ENCODE assay signal across 22 cellular contexts in the genomic region with DNA sequence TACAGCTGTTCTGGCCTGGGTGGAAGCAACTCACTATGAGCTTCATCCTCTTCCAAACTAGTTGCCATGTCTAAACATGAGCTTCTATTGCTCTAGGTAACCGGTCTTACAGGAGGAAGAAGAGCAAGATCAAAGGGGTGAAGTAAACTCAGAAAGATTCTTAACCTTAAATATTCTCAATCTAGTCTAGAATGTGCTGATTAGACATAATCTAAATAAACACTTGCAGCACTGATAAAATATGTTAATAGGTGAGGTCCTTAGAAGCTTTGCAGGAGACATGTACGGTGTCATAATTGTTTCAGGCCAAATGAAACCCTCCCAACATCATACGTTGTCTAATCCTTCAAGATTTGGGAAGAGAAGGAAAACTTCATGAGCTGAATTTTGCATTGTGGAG.
DNase-seq lines count a peak whose midpoint lies in the region; ATAC-seq, FAIRE-seq and TF ChIP-seq lines count a peak whose summit lies in the region.
"Had no signal": no experiment of that assay in that cellular context is flagged by ENCODE, and none has a peak within 500 bp of the region (broad histone marks: within the 10 kb centered on the region; RNA-seq: fewer than 3 reads in every experiment).

No MANE protein-coding gene starts in this region.

- H3K27me3 ChIP-seq in IMR-90 (ENCODE audit: control insufficient read depth, insufficient read depth, low read length) (no peaks in the 10 kb centered on the region), K562 (ENCODE audit: control insufficient read depth in 2 of 2, insufficient read depth in 2 of 2, low read length in 2 of 2) (no peaks in the 10 kb centered on the region), left lung (no peaks in the 10 kb centered on the region)
- H3K27me3 ChIP-seq: BLaER1 treated with 17β-estradiol and CSF1 and Interleukin-3, amounts not matched to agents 10 nM and 100 nM had no signal

- H3K23ac ChIP-seq in IMR-90 (ENCODE audit: low read depth, low read length), result no peak overlapping the region

- H3K4me2 ChIP-seq in A549, result no peak overlapping the region
- H3K4me2 ChIP-seq in IMR-90 (ENCODE audit: low read depth, low read length), result no peak overlapping the region
- H3K4me2 ChIP-seq in K562 (ENCODE audit: insufficient read depth, low read length), result no peak overlapping the region
- H3K4me2 ChIP-seq: BLaER1 treated with 17β-estradiol and CSF1 and Interleukin-3, amounts not matched to agents 10 nM and 100 nM had no signal

- no peak overlapping the region for H3K9ac ChIP-seq in IMR-90 (ENCODE audit: low read depth, low read length)
- no peak overlapping the region for H3K9ac ChIP-seq in K562 (ENCODE audit: insufficient read depth in 1 of 2, low read depth in 2 of 2, low read length in 2 of 2)
- H3K9ac ChIP-seq: BLaER1 treated with 17β-estradiol and CSF1 and Interleukin-3, amounts not matched to agents 10 nM and 100 nM had no signal

- H3K79me2 ChIP-seq in K562 (ENCODE audit: control insufficient read depth, insufficient read depth, low read length), result no peaks in the 10 kb centered on the region

- dilution Hi-C loops in IMR-90 (cut with HindIII; ENCODE audit: low sequenced_read_pairs, unreplicated experiment), result no loop called here

- TF ChIP-seq POLR2A in A549 (IDR thresholded peaks at IDR 0.05; ENCODE audit: low read length) (no peak), IMR-90 (IDR thresholded peaks at IDR 0.05; ENCODE audit: low read depth, low read length) (no peak), K562 (conservative IDR thresholded peaks at IDR 0.05) (no peak)

- no peak overlapping the region for H4K91ac ChIP-seq in IMR-90 (ENCODE audit: insufficient read depth, low read depth, low read length)

- no peaks in the 10 kb centered on the region for H3K79me1 ChIP-seq in IMR-90 (ENCODE audit: low read depth in 1 of 2, low read length in 2 of 2)

- intact Hi-C loops in IMR-90 (cut with micrococcal nuclease) (no loop called here), K562 (cut with micrococcal nuclease) (no loop called here), left lung (cut with DNase I) (no loop called here)

- no peaks in the 10 kb centered on the region for H3K9me3 ChIP-seq in A549
- peaks cover 5% of the 10 kb centered on the region; the same call in 1 of the 2 replicates for H3K9me3 ChIP-seq in IMR-90 (ENCODE audit: control insufficient read depth, insufficient read depth, low read length)
- 0 out of 2 replicates have a peak, but pooled peaks cover 2% of the 10 kb centered on the region for H3K9me3 ChIP-seq in K562 (replicated peaks; ENCODE audit: control insufficient read depth, insufficient read depth, low read depth, low read length)
- no peaks in the 10 kb centered on the region for H3K9me3 ChIP-seq in left lung
- H3K9me3 ChIP-seq: BLaER1 treated with 17β-estradiol and CSF1 and Interleukin-3, amounts not matched to agents 10 nM and 100 nM; Caco-2 had no signal

- TF ChIP-seq RAD21 in A549 (conservative IDR thresholded peaks at IDR 0.05 in 1 of 2, IDR thresholded peaks at IDR 0.05 in 1 of 2), result no peak
- no peak for TF ChIP-seq RAD21 in IMR-90 (IDR thresholded peaks at IDR 0.05; ENCODE audit: low read length)
- no peak for TF ChIP-seq RAD21 in K562 (CRISPR knock-in tag; conservative IDR thresholded peaks at IDR 0.05 in 1 of 2, IDR thresholded peaks at IDR 0.05 in 1 of 2)

- POLR2A ChIA-PET in A549 (lab: Yijun Ruan, JAX) (no interaction called here), IMR-90 (lab: Charles Lee; ENCODE audit: unreplicated experiment) (no interaction called here), K562 (lab: Yijun Ruan, JAX) (no interaction called here)

- H4K20me1 ChIP-seq in IMR-90 (ENCODE audit: insufficient read depth, low read length) (no peaks in the 10 kb centered on the region), K562 (replicated peaks; ENCODE audit: control insufficient read depth, insufficient read depth, low read length) (no peaks in the 10 kb centered on the region)
- H4K20me1 ChIP-seq: BLaER1 treated with 17β-estradiol and CSF1 and Interleukin-3, amounts not matched to agents 10 nM and 100 nM had no signal

- WGBS in A549 (ENCODE audit: missing lambda C conversion rate), result 4% methylated on average over 3 of the region's 3 CpGs
- WGBS in IMR-90 (ENCODE audit: extremely low coverage in 2 of 2, insufficient read length in 1 of 2), 2 experiments, result no CpG with 5 or more reads among the region's 3 CpGs
- WGBS in K562 (ENCODE audit: insufficient coverage, low coverage, missing lambda C conversion rate), result 0% methylated on average over 3 of the region's 3 CpGs

- DNase-seq in A549 (ENCODE audit: low read depth in 1 of 2, low spot score in 1 of 2) (no peak), IMR-90 (no peak), K562 (ENCODE audit: extremely low read depth in 1 of 4, low spot score in 3 of 4) (no peak), fibroblast of gingiva (ENCODE audit: low read depth) (peak; percentile 1), T-helper 9 cell (no peak), left lung (no peak)
- DNase-seq: 8988T; AML-193; Caco-2; Calu3; CD4-positive, alpha-beta T cell; CD8-positive, alpha-beta T cell; DMS79 treated with DMSO at 0.1 percent for 48 hours; GF-D8 had no signal

- no peak overlapping the region for H2BK5ac ChIP-seq in IMR-90 (ENCODE audit: low read depth, low read length, poor library complexity, severe bottlenecking)

- H3K36me3 ChIP-seq in IMR-90 (ENCODE audit: control insufficient read depth, insufficient read depth, low read length) (no peaks in the 10 kb centered on the region), K562 (ENCODE audit: control insufficient read depth, insufficient read depth, low read length) (no peaks in the 10 kb centered on the region), left lung (no peaks in the 10 kb centered on the region)
- H3K36me3 ChIP-seq: BLaER1 treated with 17β-estradiol and CSF1 and Interleukin-3, amounts not matched to agents 10 nM and 100 nM had no signal

- BruUV-seq in IMR-90 (replicated peaks; lab: Mats Ljungman, UMichigan) (no TSS peak), K562 (replicated peaks; lab: Mats Ljungman, UMichigan) (no TSS peak)

- H3K56ac ChIP-seq in IMR-90 (ENCODE audit: extremely low read depth, insufficient read depth, low read length), result no peak overlapping the region

- CTCF ChIA-PET in A549 (lab: Yijun Ruan, JAX), result interaction anchor here (1.1 to 1.7 kb wide), 2 partner anchors 18 to 70 kb away, joined by 3 to 4 read pairs; no protein-coding TSS in a partner anchor
- CTCF ChIA-PET in IMR-90 (lab: Yijun Ruan, JAX), result no interaction called here
- CTCF ChIA-PET in K562 (lab: Yijun Ruan, JAX; ENCODE audit: low intra/inter-chr PET ratio), result no interaction called here

- no peak overlapping the region for H3K14ac ChIP-seq in IMR-90 (replicated peaks; ENCODE audit: low read depth, low read length)

- no peak overlapping the region for H3K18ac ChIP-seq in IMR-90 (ENCODE audit: low read depth, low read length)

- H3K4me1 ChIP-seq in A549 (no peaks in the 10 kb centered on the region), IMR-90 (ENCODE audit: control insufficient read depth, insufficient read depth, low read length) (no peaks in the 10 kb centered on the region), K562 (replicated peaks in 1 of 2; ENCODE audit: control insufficient read depth in 2 of 2, insufficient read depth in 2 of 2, low read length in 2 of 2) (no peaks in the 10 kb centered on the region), left lung (no peaks in the 10 kb centered on the region)
- H3K4me1 ChIP-seq: BLaER1 treated with 17β-estradiol and CSF1 and Interleukin-3, amounts not matched to agents 10 nM and 100 nM; Caco-2 had no signal

- H2AK5ac ChIP-seq in IMR-90 (ENCODE audit: low read depth, low read length), result no peak overlapping the region

- H3K4me3 ChIP-seq in A549 (no peak overlapping the region), IMR-90 (ENCODE audit: insufficient read depth, low read depth, low read length) (no peak overlapping the region), K562 (no peak overlapping the region), left lung (no peak overlapping the region)
- H3K4me3 ChIP-seq: BLaER1 treated with 17β-estradiol and CSF1 and Interleukin-3, amounts not matched to agents 10 nM and 100 nM had no signal

- H3K27ac ChIP-seq in A549 (no peak overlapping the region), IMR-90 (ENCODE audit: insufficient read depth, low read length) (no peak overlapping the region), K562 (ENCODE audit: extremely low read depth, low read depth, low read length) (no peak overlapping the region), left lung (no peak overlapping the region)
- H3K27ac ChIP-seq: BLaER1 treated with 17β-estradiol and CSF1 and Interleukin-3, amounts not matched to agents 10 nM and 100 nM; C4-2B had no signal

- H3K9me1 ChIP-seq in IMR-90 (ENCODE audit: insufficient read depth, low read length) (no peaks in the 10 kb centered on the region), K562 (ENCODE audit: control insufficient read depth, insufficient read depth, low read length) (no peaks in the 10 kb centered on the region)

- H3K4ac ChIP-seq in IMR-90 (ENCODE audit: low read depth, low read length), result no peak overlapping the region

- H2BK20ac ChIP-seq in IMR-90 (ENCODE audit: low read depth, low read length), result no peak overlapping the region

- no peak overlapping the region for H2AK9ac ChIP-seq in IMR-90 (replicated peaks; ENCODE audit: low read depth, low read length, poor library complexity)

- H2BK15ac ChIP-seq in IMR-90 (ENCODE audit: low read depth, low read length), result no peak overlapping the region

- H2AFZ ChIP-seq in IMR-90 (replicated peaks; ENCODE audit: low read length, poor library complexity) (no peak overlapping the region), K562 (ENCODE audit: low read depth, low read length) (no peak overlapping the region)

- in situ Hi-C loops in IMR-90 (cut with MboI; ENCODE audit: low sequenced_read_pairs), result no loop called here
- in situ Hi-C loops in K562 (cut with MboI), result no loop called here

- H4K5ac ChIP-seq in IMR-90 (ENCODE audit: low read depth, low read length), result no peak overlapping the region

- TF ChIP-seq EP300 in A549 (IDR thresholded peaks at IDR 0.05), result no peak
- no peak for TF ChIP-seq EP300 in K562 (IDR thresholded peaks at IDR 0.05; ENCODE audit: low read length)

- H2BK120ac ChIP-seq in IMR-90 (ENCODE audit: low read depth, low read length), result no peak overlapping the region

- FAIRE-seq in A549 (lab: Jason Lieb, UNC), result no peak
- FAIRE-seq in K562 (lab: Jason Lieb, UNC), result no peak
- FAIRE-seq: A204.1, D721Med, G401.6, GM12891, GM19239 had no signal

- ATAC-seq in A549, result no peak
- no peak for ATAC-seq in IMR-90 (ENCODE audit: low read depth)
- no peak for ATAC-seq in K562
- no peak for ATAC-seq in HG02610 (IDR thresholded peaks at IDR 0.05; ENCODE audit: unreplicated experiment)
- no peak for ATAC-seq in left lung
- ATAC-seq: CD8-positive, alpha-beta T cell had no signal

- no peak for TF ChIP-seq CTCF in A549 (IDR thresholded peaks at IDR 0.05)
- TF ChIP-seq CTCF in IMR-90 (conservative IDR thresholded peaks at IDR 0.05; ENCODE audit: low read depth, low read length), result no peak
- TF ChIP-seq CTCF in K562 (IDR thresholded peaks at IDR 0.05 in 2 of 3, conservative IDR thresholded peaks at IDR 0.05 in 1 of 3; ENCODE audit: insufficient read depth in 2 of 3, low read depth in 1 of 3, low read length in 3 of 3), result no peak
- no peak for TF ChIP-seq CTCF in left lung (IDR thresholded peaks at IDR 0.05)

- H4K8ac ChIP-seq in IMR-90 (ENCODE audit: low read depth in 2 of 2, low read length in 2 of 2), result no peak overlapping the region

TF ChIP-seq in IMR-90, 13 proteins besides CTCF, POLR2A, EP300 and RAD21 (continues in another document):
- peak; percentile 89 for TF ChIP-seq MAFK (IDR thresholded peaks at IDR 0.05; ENCODE audit: low read depth, low read length)
